In the genomic region with DNA sequence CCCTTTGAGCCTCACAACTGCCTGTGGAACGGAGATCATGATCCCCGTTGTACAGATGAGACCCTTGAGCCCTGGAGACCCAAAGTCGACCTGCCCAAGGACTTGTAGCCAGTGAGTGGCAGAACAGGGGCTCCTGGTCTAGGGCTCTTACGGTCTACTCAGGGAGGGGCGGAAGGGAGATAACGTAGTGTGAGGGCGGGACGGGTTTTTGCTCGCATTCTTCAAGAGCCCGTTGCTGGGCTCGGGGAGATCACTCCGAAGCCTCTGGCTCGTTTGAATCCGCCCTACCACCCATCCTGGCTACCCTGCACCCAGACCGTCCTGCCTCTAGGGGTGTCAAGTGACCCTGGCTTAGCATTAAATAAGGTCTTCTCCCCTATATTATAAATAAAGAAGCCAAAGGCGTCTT, we compare ENCODE assay signal across 8 cellular contexts. TPM values are rescaled to one million over a fixed set of nuclear protein-coding genes. Genes with fewer than 3 reads are reported as not detected.
DNase-seq lines count a peak whose midpoint lies in the region; ATAC-seq and TF ChIP-seq lines count a peak whose summit lies in the region.

No MANE protein-coding gene starts in this region.

- intact Hi-C loops in Panc1 (cut with micrococcal nuclease; ENCODE audit: unreplicated experiment), result no loop called here
- intact Hi-C loops in left cardiac atrium (cut with DNase I), result loop anchor here in 1 of 2 donors (10.0 kb wide), 1 partner anchor 157 kb away; no protein-coding TSS in a partner anchor

- no peaks in the 10 kb centered on the region for H3K9me3 Mint-ChIP-seq in activated naive CD8-positive, alpha-beta T cell treated with anti-CD3 and anti-CD28 coated beads, Interleukin-2, amount 50 U/mL, for 24 hours
- H3K9me3 Mint-ChIP-seq in progenitor cell of endocrine pancreas (ENCODE audit: low read depth), result no peaks in the 10 kb centered on the region

- peaks cover 10% of the 10 kb centered on the region for H3K4me1 ChIP-seq in Panc1 (ENCODE audit: control insufficient read depth, insufficient read depth, low read length)

- H3K9me3 ChIP-seq in Panc1 (ENCODE audit: control insufficient read depth, insufficient read depth, low read depth, low read length), result no peaks in the 10 kb centered on the region

- peak overlapping the region; percentile 82 for H3K4me3 Mint-ChIP-seq in activated naive CD8-positive, alpha-beta T cell treated with anti-CD3 and anti-CD28 coated beads, Interleukin-2, amount 50 U/mL, for 24 hours
- H3K4me3 Mint-ChIP-seq in progenitor cell of endocrine pancreas (ENCODE audit: low read depth), result peak overlapping the region; percentile 85

- H3K27ac Mint-ChIP-seq in activated naive CD8-positive, alpha-beta T cell treated with anti-CD3 and anti-CD28 coated beads, Interleukin-2, amount 50 U/mL, for 24 hours, result peak overlapping the region; percentile 37
- peak overlapping the region; percentile 90 for H3K27ac Mint-ChIP-seq in progenitor cell of endocrine pancreas

- CTCF ChIA-PET in GM10248 (lab: Yijun Ruan, JAX) (no interaction called here), Panc1 (lab: Charles Lee) (interaction anchor here (0.6 kb wide), 1 partner anchor 26 kb away, joined by 7 read pairs; no protein-coding TSS in a partner anchor)

- TF ChIP-seq CTCF in GM10248 (IDR thresholded peaks at IDR 0.05; ENCODE audit: control extremely low read depth, extremely low read depth, low read depth, missing control alignments) (no peak), Panc1 (IDR thresholded peaks at IDR 0.05) (no peak; the same call in none of the 2 replicates), progenitor cell of endocrine pancreas (IDR thresholded peaks at IDR 0.05; ENCODE audit: unreplicated experiment) (no peak)

- peaks cover 49% of the 10 kb centered on the region for H3K4me1 Mint-ChIP-seq in activated naive CD8-positive, alpha-beta T cell treated with anti-CD3 and anti-CD28 coated beads, Interleukin-2, amount 50 U/mL, for 24 hours
- peaks cover 32% of the 10 kb centered on the region for H3K4me1 Mint-ChIP-seq in progenitor cell of endocrine pancreas (ENCODE audit: low read depth)

- H3K27me3 Mint-ChIP-seq in activated naive CD8-positive, alpha-beta T cell treated with anti-CD3 and anti-CD28 coated beads, Interleukin-2, amount 50 U/mL, for 24 hours, result no peaks in the 10 kb centered on the region
- H3K27me3 Mint-ChIP-seq in progenitor cell of endocrine pancreas, result peaks cover 21% of the 10 kb centered on the region

- H3K4me3 ChIP-seq in Panc1 (ENCODE audit: low read depth in 2 of 2, low read length in 2 of 2), result peak overlapping the region; percentile 78 to 92

- H3K27me3 ChIP-seq in Panc1 (ENCODE audit: control insufficient read depth, insufficient read depth, low read length), result peaks cover 3% of the 10 kb centered on the region; the same call in 1 of the 2 replicates

- no TSS peak for BruUV-seq in Panc1 (replicated peaks; lab: Mats Ljungman, UMichigan)

- ATAC-seq in HG03095 (IDR thresholded peaks at IDR 0.05; ENCODE audit: unreplicated experiment) (peak; percentile 9), Panc1 (peak; percentile 60), left cardiac atrium (peak; percentile 32 to 63), HG02678 (IDR thresholded peaks at IDR 0.05; ENCODE audit: unreplicated experiment) (no peak)
- ATAC-seq in activated naive CD8-positive, alpha-beta T cell treated with anti-CD3 and anti-CD28 coated beads, Interleukin-2, amount 50 U/mL, for 24 hours, result peak; percentile 33

- H3K27ac ChIP-seq in Panc1 (ENCODE audit: low read length), result peak overlapping the region; percentile 79

- H3K36me3 Mint-ChIP-seq in activated naive CD8-positive, alpha-beta T cell treated with anti-CD3 and anti-CD28 coated beads, Interleukin-2, amount 50 U/mL, for 24 hours (ENCODE audit: low read depth), result no peaks in the 10 kb centered on the region
- H3K36me3 Mint-ChIP-seq in progenitor cell of endocrine pancreas (ENCODE audit: insufficient read depth), result no peaks in the 10 kb centered on the region

- POLR2A ChIA-PET in GM10248 (lab: Yijun Ruan, JAX) (interaction anchor here (0.6 to 1.3 kb wide), 2 partner anchors 12 to 38 kb away, joined by 5 read pairs; no protein-coding TSS in a partner anchor), Panc1 (lab: Charles Lee) (interaction anchor here (0.6 kb wide), 2 partner anchors 203 to 718 kb away, joined by 8 to 10 read pairs; no protein-coding TSS in a partner anchor)

- peak; percentile 42 for DNase-seq in 8988T
- peak; percentile 44 for DNase-seq in GM10248 (ENCODE audit: extremely low spot score)
- DNase-seq in Panc1 (ENCODE audit: low read depth, low spot score), result no peak
- DNase-seq in activated naive CD8-positive, alpha-beta T cell treated with anti-CD3 and anti-CD28 coated beads, Interleukin-2, amount 50 U/mL, for 24 hours, result peak; percentile 43
- peak; percentile 70 for DNase-seq in left cardiac atrium
- DNase-seq in progenitor cell of endocrine pancreas (ENCODE audit: low spot score, unreplicated experiment), result peak; percentile 21

- H3K36me3 ChIP-seq in Panc1 (ENCODE audit: control insufficient read depth, insufficient read depth, low read length), result no peaks in the 10 kb centered on the region; the same call in 1 of the 2 replicates

- in situ Hi-C loops in Panc1 (cut with HindIII; ENCODE audit: low pct_unique_long_range_greater_than_20kb, low sequenced_read_pairs), result no loop called here

RNA-seq across cellular contexts. Expression of gene CRY2, which starts 0.6 kb away (rescaled TPM):
- 14.6 TPM for total RNA-seq in Panc1 (2021; ENCODE audit: unreplicated experiment)
- 7.2 TPM for polyA plus RNA-seq in Panc1 (2012; ENCODE audit: insufficient read length)
- total RNA-seq in left cardiac atrium, result 10 to 100 TPM; 59.2 to 62.9 TPM
- total RNA-seq in progenitor cell of endocrine pancreas, result 34.1 and 34.8 TPM in 2 replicates

RNA-seq across cellular contexts. Expression of gene MAPK8IP1, which starts 37.5 kb away (rescaled TPM):
- total RNA-seq in Panc1 (2021; ENCODE audit: unreplicated experiment) (12.7 TPM), left cardiac atrium (1 to 10 TPM; 5.0 to 6.9 TPM), progenitor cell of endocrine pancreas (43.0 and 48.1 TPM in 2 replicates)
- 17.7 TPM for polyA plus RNA-seq in Panc1 (2012; ENCODE audit: insufficient read length)

RNA-seq across cellular contexts. Expression of gene SLC35C1, which starts 43.0 kb away (rescaled TPM):
- total RNA-seq in Panc1 (2021; ENCODE audit: unreplicated experiment) (13.4 TPM), left cardiac atrium (10 to 100 TPM; 12.4 to 13.3 TPM), progenitor cell of endocrine pancreas (12.8 and 14.0 TPM in 2 replicates)
- 23.4 TPM for polyA plus RNA-seq in Panc1 (2012; ENCODE audit: insufficient read length)

RNA-seq across cellular contexts. Expression of gene FREY1, which starts 59.2 kb away (rescaled TPM):
- total RNA-seq in Panc1 (2021; ENCODE audit: unreplicated experiment) (1.4 TPM), left cardiac atrium (under 1 TPM; 0.47 to 0.50 TPM), progenitor cell of endocrine pancreas (2.8 and 3.7 TPM in 2 replicates)
- not detected for polyA plus RNA-seq in Panc1 (2012; ENCODE audit: insufficient read length)
